Comparison of ENCODE assay signal across 8 cellular contexts in genomic region chr6:89145962-89146747, GRCh38. TPM values are rescaled to one million over a fixed set of nuclear protein-coding genes. Genes with fewer than 3 reads are reported as not detected.
DNase-seq lines count a peak whose midpoint lies in the region; ATAC-seq and TF ChIP-seq lines count a peak whose summit lies in the region.

PM20D2 (plus strand) TSS chr6:89146055; CDS start chr6:89146145, 90 bp downstream.

- TF ChIP-seq CTCF in foreskin keratinocyte (conservative IDR thresholded peaks at IDR 0.05) (no peak), omental fat pad (IDR thresholded peaks at IDR 0.05) (no peak), testis (IDR thresholded peaks at IDR 0.05) (no peak)

- no peaks in the 10 kb centered on the region for H3K9me3 ChIP-seq in testis

- no peaks in the 10 kb centered on the region for H3K27me3 ChIP-seq in foreskin keratinocyte
- H3K27me3 ChIP-seq in testis = no peaks in the 10 kb centered on the region

- H3K4me1 ChIP-seq in foreskin keratinocyte (peaks cover 5% of the 10 kb centered on the region), testis (peaks cover 5% of the 10 kb centered on the region)

- 0% methylated on average over 26 to 47 of the region's 103 CpGs for WGBS in testis, 2 donors

- ATAC-seq in GM21360 (IDR thresholded peaks at IDR 0.05; ENCODE audit: unreplicated experiment) = peak; percentile 63
- peak; percentile 80 for ATAC-seq in foreskin keratinocyte
- ATAC-seq in omental fat pad (ENCODE audit: low FRiP score) = peak; percentile 89

- DNase-seq in DMS153 (lab: John Stamatoyannopoulos, UW) = peak; percentile 55
- DNase-seq in HS-27A (ENCODE audit: low read depth) = peak; percentile 19
- peak; percentile 84 for DNase-seq in RPMI8226
- DNase-seq in activated effector memory CD4-positive, alpha-beta T cell treated with Interleukin-2 at 50 U/mL for 16 hours = peak; percentile 43
- peak in 1 of 2 donors; percentile 64 for DNase-seq in foreskin keratinocyte
- no peak for DNase-seq in omental fat pad (ENCODE audit: low spot score)
- peak; percentile 84 for DNase-seq in testis

- intact Hi-C loops in testis (cut with DNase I; ENCODE audit: low total_unique reads) = no loop called here

- peak within 1 kb of the TSS; percentile 70 to 79 for H3K4me3 ChIP-seq in testis

- H3K27ac ChIP-seq in foreskin keratinocyte (peak within 1 kb of the TSS; percentile 27), testis (peak within 1 kb of the TSS; percentile 75 to 78)

- H3K36me3 ChIP-seq in testis (ENCODE audit: low read depth, missing control alignments) = no peaks in the 10 kb centered on the region

- TF ChIP-seq POLR2A in testis (IDR thresholded peaks at IDR 0.05) = no peak

RNA-seq across cellular contexts. Expression of gene PM20D2, which starts in this region (rescaled TPM):
- total RNA-seq in foreskin keratinocyte (17.3 and 18.4 TPM in 2 replicates), omental fat pad (10 to 100 TPM in 2 of 4 donors, 1 to 10 TPM in 2; 7.1 to 13.5 (median 10.1) TPM), testis (1 to 10 TPM; 6.9 to 7.1 TPM)
- polyA plus RNA-seq in foreskin keratinocyte (4.2 and 5.8 TPM in 2 replicates), testis (ENCODE audit: insufficient read depth, low read depth, low replicate concordance) (4.4 TPM)
